8 cellular contexts compared by ENCODE assay signal in genomic region chr6:159761873-159762680, GRCh38. TPM values are rescaled to one million over a fixed set of nuclear protein-coding genes. Genes with fewer than 3 reads are reported as not detected.
DNase-seq lines count a peak whose midpoint lies in the region; ATAC-seq and TF ChIP-seq lines count a peak whose summit lies in the region.

Gene ACAT2 (plus strand): TSS chr6:159762045. CDS start chr6:159762088, 43 bp downstream.

- peak; percentile 98 for ATAC-seq in GM18502 (IDR thresholded peaks at IDR 0.05; ENCODE audit: poor library complexity, unreplicated experiment)
- peak; percentile 97 for ATAC-seq in HG02943 (IDR thresholded peaks at IDR 0.05; ENCODE audit: low read depth, unreplicated experiment)
- ATAC-seq in T-helper 17 cell, result peak; percentile 90
- ATAC-seq in heart right ventricle, result peak; percentile 98 to 100 (median 99)
- peak; percentile 98 for ATAC-seq in upper lobe of right lung

- H3K27me3 ChIP-seq in heart right ventricle (no peaks in the 10 kb centered on the region), upper lobe of right lung (no peaks in the 10 kb centered on the region)

- H3K36me3 ChIP-seq in heart right ventricle (peaks cover 0 to 59% (median 0%) of the 10 kb centered on the region in 9 donors), upper lobe of right lung (peaks cover 35% of the 10 kb centered on the region)

- no peaks in the 10 kb centered on the region for H3K27me3 Mint-ChIP-seq in T-helper 17 cell

- H3K4me1 Mint-ChIP-seq in T-helper 17 cell, result peaks cover 24% of the 10 kb centered on the region

- TF ChIP-seq CTCF in heart right ventricle (IDR thresholded peaks at IDR 0.05) (peak in 3 of 9 donors; percentile 9 to 10 (median 10)), upper lobe of right lung (IDR thresholded peaks at IDR 0.05) (no peak)

- peak within 1 kb of the TSS; percentile 82 to 100 (median 97) for H3K4me3 ChIP-seq in heart right ventricle
- H3K4me3 ChIP-seq in upper lobe of right lung, result peak within 1 kb of the TSS; percentile 95

- H3K27ac ChIP-seq in heart right ventricle, result peak within 1 kb of the TSS; percentile 87 to 99 (median 97)
- H3K27ac ChIP-seq in upper lobe of right lung, result peak within 1 kb of the TSS; percentile 98

- H3K9me3 ChIP-seq in T-helper 17 cell (ENCODE audit: control insufficient read depth, low read length, poor library complexity, severe bottlenecking) (no peaks in the 10 kb centered on the region), heart right ventricle (no peaks in the 10 kb centered on the region), upper lobe of right lung (no peaks in the 10 kb centered on the region)

- peak within 1 kb of the TSS; percentile 92 for H3K4me3 Mint-ChIP-seq in T-helper 17 cell

- peaks cover 3% of the 10 kb centered on the region for H3K36me3 Mint-ChIP-seq in T-helper 17 cell (ENCODE audit: low read depth)

- peak within 1 kb of the TSS; percentile 99 for H3K27ac Mint-ChIP-seq in T-helper 17 cell

- intact Hi-C loops in heart right ventricle (cut with DNase I) (loop anchor here in 6 of 10 donors (2.0 to 10.0 kb wide), 4 partner anchors 27 to 70 kb away; partner anchors contain the start of genes WTAP (in 4 of the 6), SOD2 (in 3 of the 6) and TCP1 (in 2 of the 6)), posterior vena cava (cut with DNase I) (loop anchor here in 1 of 2 donors (2.0 kb wide), 1 partner anchor 73 kb away; no protein-coding TSS in a partner anchor), upper lobe of right lung (cut with DNase I) (no loop called here)

- DNase-seq in NCI-H187 (lab: John Stamatoyannopoulos, UW), result peak; percentile 82 to 90
- peak; percentile 86 to 95 (median 93) for DNase-seq in T-helper 17 cell
- DNase-seq in amniotic stem cell (lab: John Stamatoyannopoulos, UW), result peak; percentile 90
- DNase-seq in heart right ventricle, result peak; percentile 94 to 97
- DNase-seq in posterior vena cava (ENCODE audit: low spot score), result peak; percentile 98
- DNase-seq in upper lobe of right lung, result peak; percentile 97

- 1% methylated on average over 71 to 76 of the region's 76 CpGs for WGBS in heart right ventricle, 2 donors

- H3K4me1 ChIP-seq in heart right ventricle (peaks cover 3 to 30% (median 19%) of the 10 kb centered on the region in 9 donors), upper lobe of right lung (peaks cover 18% of the 10 kb centered on the region)

RNA-seq across cellular contexts. Expression of gene ACAT2, which starts in this region (rescaled TPM):
- total RNA-seq in T-helper 17 cell (10 to 100 TPM; 26.9 to 34.6 TPM), heart right ventricle (1 to 10 TPM; 3.4 to 7.5 (median 5.8) TPM), posterior vena cava (10 to 100 TPM; 11.0 to 13.6 TPM), upper lobe of right lung (52.6 TPM)
- 10 to 100 TPM in 1 of 2 donors, 1 to 10 TPM in 1; 3.9 to 15.3 TPM for polyA plus RNA-seq in heart right ventricle

Comparison
In these comparisons a context has a peak if more than half of its experiments do, and no peak if none do; other contexts are left out.
1. Peak in every context shown above with its lines: DNase-seq, ATAC-seq, H3K4me3 ChIP-seq and H3K27ac ChIP-seq.